20 cellular contexts compared by ENCODE assay signal in genomic region chr12:80068173-80068572, GRCh38. TPM values are rescaled to one million over a fixed set of nuclear protein-coding genes. Genes with fewer than 3 reads are reported as not detected.
A peak's percentile ranks its signal among the peaks of the same experiment; 100 is the strongest.
DNase-seq lines count a peak whose midpoint lies in the region; ATAC-seq and TF ChIP-seq lines count a peak whose summit lies in the region.
"Had no signal": no experiment of that assay in that cellular context is flagged by ENCODE, and none has a peak within 500 bp of the region (broad histone marks: within the 10 kb centered on the region; RNA-seq: fewer than 3 reads in every experiment).

No MANE protein-coding gene starts in this region.

- H3K9me3 ChIP-seq in WERI-Rb-1 (ENCODE audit: severe bottlenecking) (no peaks in the 10 kb centered on the region), gastrocnemius medialis (no peaks in the 10 kb centered on the region)
- H3K9me3 ChIP-seq: adrenal gland, sigmoid colon, thyroid gland had no signal

- peak; percentile 39; the same call in 1 of the 2 replicates for TF ChIP-seq RAD21 in Ishikawa (IDR thresholded peaks at IDR 0.05; ENCODE audit: low read depth)

- DNase-seq in WERI-Rb-1 (peak; percentile 17), islet precursor cell (peak; percentile 72), gastrocnemius medialis (no peak)
- DNase-seq in activated effector memory CD4-positive, alpha-beta T cell treated with Interleukin-2 at 50 U/mL for 16 hours: no peak
- DNase-seq: activated CD4-positive, alpha-beta T cell treated with anti-CD3 and anti-CD28 coated beads for 36 hours; activated T-cell treated with anti-CD3 and anti-CD28 coated beads, Interleukin-2, amount 50 U/mL, for 1 hour; adrenal gland; effector memory CD4-positive, alpha-beta T cell; foreskin melanocyte; NCI-H2107; NCI-H510A; RPMI8226; sigmoid colon; thyroid gland had no signal

- TF ChIP-seq EP300 in Ishikawa (IDR thresholded peaks at IDR 0.05; ENCODE audit: borderline replicate concordance): no peak

- intact Hi-C loops in gastrocnemius medialis (cut with DNase I; ENCODE audit: low total_unique reads): no loop called here

- in situ Hi-C loops in gastrocnemius medialis (cut with MboI; ENCODE audit: low sequenced_read_pairs in 4 of 4): no loop called here

- ATAC-seq in HG03469 (IDR thresholded peaks at IDR 0.05; ENCODE audit: unreplicated experiment) (no peak), gastrocnemius medialis (no peak)
- ATAC-seq: activated CD4-positive, alpha-beta T cell treated with anti-CD3 and anti-CD28 coated beads for 36 hours had no signal

- TF ChIP-seq POLR2A in gastrocnemius medialis (IDR thresholded peaks at IDR 0.05): no peak

- H3K4me1 ChIP-seq in gastrocnemius medialis: no peaks in the 10 kb centered on the region
- H3K4me1 ChIP-seq: adrenal gland, thyroid gland had no signal

- H3K27ac ChIP-seq in WERI-Rb-1 (no peak overlapping the region), gastrocnemius medialis (no peak overlapping the region)
- H3K27ac ChIP-seq: adrenal gland, sigmoid colon, thyroid gland had no signal

- H3K27me3 ChIP-seq in WERI-Rb-1 (ENCODE audit: insufficient read depth, low read depth, severe bottlenecking) (no peaks in the 10 kb centered on the region), gastrocnemius medialis (no peaks in the 10 kb centered on the region)
- H3K27me3 ChIP-seq: adrenal gland, sigmoid colon, thyroid gland had no signal

- no peaks in the 10 kb centered on the region for H3K36me3 ChIP-seq in WERI-Rb-1
- H3K36me3 ChIP-seq in gastrocnemius medialis: no peaks in the 10 kb centered on the region
- H3K36me3 ChIP-seq: adrenal gland, sigmoid colon, thyroid gland had no signal

- TF ChIP-seq CTCF in GM12873 (IDR thresholded peaks at IDR 0.05; ENCODE audit: insufficient read depth, low read depth, low read length, missing control alignments) (peak; percentile 12), WERI-Rb-1 (IDR thresholded peaks at IDR 0.05; ENCODE audit: low read depth, low read length) (peak; percentile 27; the same call in 1 of the 2 replicates), gastrocnemius medialis (IDR thresholded peaks at IDR 0.05 in 4 of 5, conservative IDR thresholded peaks at IDR 0.05 in 1 of 5) (no peak)

- H3K4me3 ChIP-seq in WERI-Rb-1 (ENCODE audit: low read depth, low read length): no peak overlapping the region
- no peak overlapping the region for H3K4me3 ChIP-seq in gastrocnemius medialis
- H3K4me3 ChIP-seq: adrenal gland, lung, sigmoid colon, thyroid gland had no signal

TF ChIP-seq in Ishikawa, 13 proteins besides CTCF, POLR2A, EP300 and RAD21:
- TF ChIP-seq CEBPB (IDR thresholded peaks at IDR 0.05) (no peak), TEAD4 (IDR thresholded peaks at IDR 0.05) (no peak), MAX (IDR thresholded peaks at IDR 0.05) (no peak), TCF12 (IDR thresholded peaks at IDR 0.05; ENCODE audit: low read depth) (no peak), USF1 (IDR thresholded peaks at IDR 0.05) (no peak), REST (IDR thresholded peaks at IDR 0.05; ENCODE audit: low read depth) (no peak)
TF ChIP-seq in Ishikawa: peak in this region for 0.

RNA-seq across cellular contexts. Expression of gene OTOGL, which starts 31.2 kb away (rescaled TPM):
- total RNA-seq in gastrocnemius medialis: under 1 TPM in 3 of 4 donors, not detected in 1; 0.03 to 0.10 (median 0.04) TPM
- total RNA-seq: activated CD4-positive, alpha-beta T cell treated with anti-CD3 and anti-CD28 coated beads for 36 hours; CD4-positive, CD25-positive, alpha-beta regulatory T cell; T-helper 1 cell treated with Interleukin-12 subunit alpha and Interleukin-12 subunit beta and Interleukin-4 antibody, amounts not matched to agents 30 ng/mL and 1 ng/mL, for 36 hours had no signal

Comparison
In these comparisons a context has a peak if more than half of its experiments do, and no peak if none do; other contexts are left out.
1. CTCF ChIP-seq: peak in GM12873 (single experiment) and WERI-Rb-1 (single experiment); none in gastrocnemius medialis (0 of 5).
2. DNase-seq: peak in WERI-Rb-1 (single experiment) and islet precursor cell (single experiment); none in gastrocnemius medialis (0 of 2) and activated effector memory CD4-positive, alpha-beta T cell treated with Interleukin-2 at 50 U/mL for 16 hours (single experiment).